Comparison of ENCODE assay signal across 34 cellular contexts in the genomic region with DNA sequence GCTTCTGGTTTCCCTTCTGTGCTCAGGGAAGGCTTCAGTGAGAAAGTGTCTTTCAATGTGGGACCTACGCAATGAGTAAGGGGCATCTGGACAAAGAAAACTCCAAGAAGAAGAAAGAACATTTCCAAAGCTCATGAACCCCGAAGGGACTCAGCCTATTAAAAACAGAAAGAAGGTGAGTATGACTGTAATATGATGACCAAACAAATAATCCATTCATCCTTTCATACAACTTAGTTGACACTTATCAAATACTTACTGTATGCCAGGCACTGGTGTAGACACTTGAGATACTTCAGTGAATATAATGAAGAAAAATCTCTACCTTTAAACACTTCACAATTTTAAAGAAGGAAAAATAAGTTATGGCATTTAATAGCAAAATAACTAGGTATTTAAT.
"Had no signal": no experiment of that assay in that cellular context is flagged by ENCODE, and none has a peak within 500 bp of the region (broad histone marks: within the 10 kb centered on the region; RNA-seq: fewer than 3 reads in every experiment).

No MANE protein-coding gene starts in this region.

- H3K36me3 ChIP-seq: MG63 had no signal

- H3K27me3 ChIP-seq: MG63 had no signal

- H3K4me3 ChIP-seq: MG63 had no signal

- DNase-seq: Karpas-422, Kasumi-1, MG63, MM.1S, MV-4-11, NCI-H1048, NCI-H1092, NCI-H1092 treated with DMSO at 0.1 percent for 48 hours, NCI-H1105, NCI-H1105 treated with DMSO at 0.1 percent for 48 hours, NCI-H1417, NCI-H1417 treated with DMSO at 0.1 percent for 48 hours, NCI-H1436, NCI-H1436 treated with DMSO at 0.1 percent for 48 hours, NCI-H146, NCI-H1694, NCI-H1694 treated with DMSO at 0.1 percent for 48 hours, NCI-H187, NCI-H187 treated with DMSO at 0.1 percent for 48 hours, NCI-H1930, NCI-H2029, NCI-H2029 treated with DMSO at 0.1 percent for 48 hours, NCI-H2081, NCI-H2081 treated with DMSO at 0.1 percent for 48 hours, NCI-H2107, NCI-H2171, NCI-H2171 treated with DMSO at 0.1 percent for 48 hours, NCI-H2227 treated with DMSO at 0.1 percent for 48 hours, NCI-H226, NCI-H345, NCI-H446, NCI-H446 treated with DMSO at 0.1 percent for 48 hours, NCI-H510A, NCI-H510A treated with DMSO at 0.1 percent for 48 hours had no signal

- H3K9me3 ChIP-seq: MG63 had no signal
